Comparison of ENCODE assay signal across 14 cellular contexts in genomic region chr12:97464241-97465011, GRCh38. TPM values are rescaled to one million over a fixed set of nuclear protein-coding genes. Genes with fewer than 3 reads are reported as not detected.
DNase-seq lines count a peak whose midpoint lies in the region; ATAC-seq and TF ChIP-seq lines count a peak whose summit lies in the region.
"Had no signal": no experiment of that assay in that cellular context is flagged by ENCODE, and none has a peak within 500 bp of the region (broad histone marks: within the 10 kb centered on the region; RNA-seq: fewer than 3 reads in every experiment).

No MANE protein-coding gene starts in this region.

- WGBS in upper lobe of left lung, 2 donors = 32 to 35% methylated on average over 8 of the region's 8 CpGs

- POLR2A ChIA-PET in WTC11 (lab: Charles Lee) = interaction anchor here (1.2 to 1.9 kb wide), 4 partner anchors 8 to 321 kb away, joined by 3 to 7 read pairs (median 5); no protein-coding TSS in a partner anchor

- H3K36me3 Mint-ChIP-seq in WTC11 = peaks cover 4% of the 10 kb centered on the region
- peaks cover 0 to 9% of the 10 kb centered on the region in 2 donors for H3K36me3 Mint-ChIP-seq in activated naive CD4-positive, alpha-beta T cell treated with anti-CD3 and anti-CD28 coated beads, Interleukin-2, amount 50 U/mL, for 72 hours
- H3K36me3 Mint-ChIP-seq: activated naive CD8-positive, alpha-beta T cell; naive B cell had no signal

- H3K27ac ChIP-seq in upper lobe of left lung = no peak overlapping the region
- H3K27ac ChIP-seq: transverse colon had no signal

- no peaks in the 10 kb centered on the region for H3K27me3 ChIP-seq in upper lobe of left lung

- peaks cover 58% of the 10 kb centered on the region for H3K4me1 Mint-ChIP-seq in WTC11

- H3K4me3 Mint-ChIP-seq in WTC11 = peak overlapping the region; percentile 79
- H3K4me3 Mint-ChIP-seq: activated naive CD8-positive, alpha-beta T cell; naive B cell had no signal

- ATAC-seq in WTC11 (peak; percentile 44), upper lobe of left lung (ENCODE audit: low FRiP score in 2 of 2) (no peak), GM18505 (IDR thresholded peaks at IDR 0.05; ENCODE audit: unreplicated experiment) (no peak), GM18873 (IDR thresholded peaks at IDR 0.05; ENCODE audit: low FRiP score, unreplicated experiment) (no peak)
- ATAC-seq in activated naive CD4-positive, alpha-beta T cell treated with anti-CD3 and anti-CD28 coated beads, Interleukin-2, amount 50 U/mL, for 72 hours = no peak

- peak overlapping the region; percentile 98 for H3K27ac Mint-ChIP-seq in WTC11
- H3K27ac Mint-ChIP-seq in activated naive CD4-positive, alpha-beta T cell treated with anti-CD3 and anti-CD28 coated beads, Interleukin-2, amount 50 U/mL, for 72 hours = no peak overlapping the region
- H3K27ac Mint-ChIP-seq: activated naive CD8-positive, alpha-beta T cell; naive B cell had no signal

- peaks cover 0 to 3% (median 0%) of the 10 kb centered on the region in 4 donors for H3K4me1 ChIP-seq in upper lobe of left lung
- H3K4me1 ChIP-seq: transverse colon had no signal

- H3K9me3 Mint-ChIP-seq in WTC11 = no peaks in the 10 kb centered on the region
- peaks cover 0 to 4% of the 10 kb centered on the region in 2 donors for H3K9me3 Mint-ChIP-seq in activated naive CD4-positive, alpha-beta T cell treated with anti-CD3 and anti-CD28 coated beads, Interleukin-2, amount 50 U/mL, for 72 hours

- TF ChIP-seq EP300 in upper lobe of left lung (IDR thresholded peaks at IDR 0.05) = no peak

- DNase-seq in NCI-H2227 treated with DMSO at 0.1 percent for 48 hours (lab: John Stamatoyannopoulos, UW) (peak; percentile 71), NCI-H2227 (lab: John Stamatoyannopoulos, UW; ENCODE audit: unreplicated experiment) (no peak), WTC11 (ENCODE audit: low spot score) (peak; percentile 14), left kidney (ENCODE audit: low read depth, low spot score) (peak; percentile 57), upper lobe of left lung (no peak)
- no peak for DNase-seq in activated naive CD4-positive, alpha-beta T cell treated with anti-CD3 and anti-CD28 coated beads, Interleukin-2, amount 50 U/mL, for 72 hours (ENCODE audit: low spot score in 2 of 2)
- DNase-seq: naive B cell, NCI-H526, transverse colon had no signal

- no peaks in the 10 kb centered on the region for H3K36me3 ChIP-seq in upper lobe of left lung
- H3K36me3 ChIP-seq: transverse colon had no signal

- CTCF ChIA-PET in WTC11 (lab: Charles Lee) = interaction anchor here (0.6 to 1.5 kb wide), 3 partner anchors 12 to 477 kb away, joined by 3 to 6 read pairs (median 3); no protein-coding TSS in a partner anchor

- no peak for TF ChIP-seq POLR2A in upper lobe of left lung (IDR thresholded peaks at IDR 0.05)
- no peak for TF ChIP-seq POLR2A in GM18505 (IDR thresholded peaks at IDR 0.05; ENCODE audit: borderline replicate concordance, extremely low read depth, insufficient read depth, insufficient read length)

- no peaks in the 10 kb centered on the region for H3K9me3 ChIP-seq in upper lobe of left lung
- H3K9me3 ChIP-seq: transverse colon had no signal

- H3K4me3 ChIP-seq in upper lobe of left lung = peak overlapping the region in 3 of 4 donors; percentile 19 to 43 (median 42)
- H3K4me3 ChIP-seq: transverse colon had no signal

- H3K27me3 Mint-ChIP-seq in WTC11 (ENCODE audit: low read depth) = no peaks in the 10 kb centered on the region

- TF ChIP-seq CTCF in WTC11 (IDR thresholded peaks at IDR 0.05) (no peak), upper lobe of left lung (IDR thresholded peaks at IDR 0.05) (no peak)

TF ChIP-seq in WTC11, 78 proteins besides CTCF, POLR2A, EP300 and RAD21:
- no peak for TF ChIP-seq NR1H2 (CRISPR knock-in tag; IDR thresholded peaks at IDR 0.05)

RNA-seq across cellular contexts. Expression of gene RMST, which starts 1.8 kb away (rescaled TPM):
- 50.8 to 55.0 TPM (median 54.2 TPM) in 3 replicates for total RNA-seq in WTC11 (2021)
- total RNA-seq in upper lobe of left lung = 10 to 100 TPM in 4 of 6 donors, 1 to 10 TPM in 2; 4.7 to 34.7 (median 22.7) TPM
- not detected for total RNA-seq in activated naive CD4-positive, alpha-beta T cell treated with anti-CD3 and anti-CD28 coated beads, Interleukin-2, amount 50 U/mL, for 72 hours
- total RNA-seq: A673, fibroblast of lung had no signal

Comparison
In these comparisons a context has a peak if more than half of its experiments do, and no peak if none do; other contexts are left out.
1. DNase-seq: peak in NCI-H2227 treated with DMSO at 0.1 percent for 48 hours (single experiment), WTC11 (single experiment) and left kidney (single experiment); none in NCI-H2227 (single experiment), upper lobe of left lung (0 of 2) and activated naive CD4-positive, alpha-beta T cell treated with anti-CD3 and anti-CD28 coated beads, Interleukin-2, amount 50 U/mL, for 72 hours (0 of 2).
2. RNA of gene RMST, which starts 1.8 kb away (total RNA-seq): 50.8 to 55.0 TPM in WTC11 and 4.7 to 34.7 TPM in upper lobe of left lung; not detected in activated naive CD4-positive, alpha-beta T cell treated with anti-CD3 and anti-CD28 coated beads, Interleukin-2, amount 50 U/mL, for 72 hours; every median in the first group is over 4 times any median in the second.